1 cellular context compared by ENCODE assay signal in the genomic region with DNA sequence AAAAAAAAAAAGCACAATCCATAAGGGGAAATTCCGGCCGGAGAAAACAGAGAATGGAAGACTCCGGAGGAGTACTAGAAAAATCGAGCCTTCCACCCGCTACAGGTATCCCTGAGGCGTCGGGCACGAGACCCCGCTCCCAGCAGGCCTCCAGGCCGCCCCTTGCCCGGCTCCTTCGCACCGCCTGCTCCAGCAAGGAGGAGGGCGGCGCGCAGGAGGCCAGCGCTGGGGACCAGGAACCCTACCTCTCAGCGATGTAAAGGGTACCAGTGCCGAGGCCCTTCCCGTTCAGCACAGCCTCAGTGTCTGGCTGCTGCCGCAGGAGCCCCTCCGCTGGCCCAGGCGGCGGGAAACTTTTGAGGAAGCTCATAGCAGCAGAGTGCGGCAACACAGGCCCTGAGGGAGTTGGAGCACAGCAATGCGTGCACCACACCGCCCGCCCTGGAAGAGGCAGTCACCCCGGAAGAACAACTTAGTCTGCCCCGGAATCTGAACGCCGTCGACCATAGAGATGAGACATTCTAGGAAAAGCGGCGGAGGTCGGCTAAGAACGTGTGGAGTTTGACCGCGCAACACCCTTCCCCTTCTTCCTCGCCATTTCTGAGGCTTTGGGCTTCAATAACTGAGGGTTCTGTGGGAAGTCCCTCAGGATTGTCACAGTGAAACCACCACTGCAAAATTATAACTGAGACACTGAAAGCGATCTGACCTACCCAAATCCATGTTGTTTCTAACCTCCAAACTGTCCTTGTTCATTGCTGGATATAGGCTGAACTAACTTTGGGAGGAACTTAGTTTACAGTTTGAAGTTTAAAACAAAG.
TF ChIP-seq lines count a peak whose summit lies in the region.

A gene with protein sequence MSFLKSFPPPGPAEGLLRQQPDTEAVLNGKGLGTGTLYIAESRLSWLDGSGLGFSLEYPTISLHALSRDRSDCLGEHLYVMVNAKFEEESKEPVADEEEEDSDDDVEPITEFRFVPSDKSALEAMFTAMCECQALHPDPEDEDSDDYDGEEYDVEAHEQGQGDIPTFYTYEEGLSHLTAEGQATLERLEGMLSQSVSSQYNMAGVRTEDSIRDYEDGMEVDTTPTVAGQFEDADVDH (minus strand): TSS at position 450 of the 821 bp plus-strand sequence. CDS start 80 bp downstream, at position 370.

TF ChIP-seq in K562, 482 proteins besides CTCF, POLR2A, EP300 and RAD21 (continued from another document and continues in another):
- TF ChIP-seq, protein P1, sequence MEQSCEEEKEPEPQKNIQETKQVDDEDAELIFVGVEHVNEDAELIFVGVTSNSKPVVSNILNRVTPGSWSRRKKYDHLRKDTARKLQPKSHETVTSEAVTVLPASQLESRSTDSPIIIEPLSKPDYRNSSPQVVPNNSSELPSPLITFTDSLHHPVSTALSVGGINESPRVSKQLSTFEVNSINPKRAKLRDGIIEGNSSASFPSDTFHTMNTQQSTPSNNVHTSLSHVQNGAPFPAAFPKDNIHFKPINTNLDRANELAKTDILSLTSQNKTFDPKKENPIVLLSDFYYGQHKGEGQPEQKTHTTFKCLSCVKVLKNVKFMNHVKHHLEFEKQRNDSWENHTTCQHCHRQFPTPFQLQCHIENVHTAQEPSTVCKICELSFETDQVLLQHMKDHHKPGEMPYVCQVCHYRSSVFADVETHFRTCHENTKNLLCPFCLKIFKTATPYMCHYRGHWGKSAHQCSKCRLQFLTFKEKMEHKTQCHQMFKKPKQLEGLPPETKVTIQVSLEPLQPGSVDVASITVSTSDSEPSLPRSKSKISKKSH (CRISPR knock-in tag; IDR thresholded peaks at IDR 0.05), result no peak
- 0 out of 2 replicates have a peak, but pooled peaks have one; percentile 19 for TF ChIP-seq ZHX1 (conservative IDR thresholded peaks at IDR 0.05; ENCODE audit: low read length)
- TF ChIP-seq SPI1 (IDR thresholded peaks at IDR 0.05; ENCODE audit: borderline replicate concordance, low read depth, low read length), result 0 out of 2 replicates have a peak, but pooled peaks have one; percentile 14
- 0 out of 2 replicates have a peak, but pooled peaks have one; percentile 41 for TF ChIP-seq HLTF (IDR thresholded peaks at IDR 0.05)
- no peak for TF ChIP-seq ZBED1 (IDR thresholded peaks at IDR 0.05)
- TF ChIP-seq, protein P2, sequence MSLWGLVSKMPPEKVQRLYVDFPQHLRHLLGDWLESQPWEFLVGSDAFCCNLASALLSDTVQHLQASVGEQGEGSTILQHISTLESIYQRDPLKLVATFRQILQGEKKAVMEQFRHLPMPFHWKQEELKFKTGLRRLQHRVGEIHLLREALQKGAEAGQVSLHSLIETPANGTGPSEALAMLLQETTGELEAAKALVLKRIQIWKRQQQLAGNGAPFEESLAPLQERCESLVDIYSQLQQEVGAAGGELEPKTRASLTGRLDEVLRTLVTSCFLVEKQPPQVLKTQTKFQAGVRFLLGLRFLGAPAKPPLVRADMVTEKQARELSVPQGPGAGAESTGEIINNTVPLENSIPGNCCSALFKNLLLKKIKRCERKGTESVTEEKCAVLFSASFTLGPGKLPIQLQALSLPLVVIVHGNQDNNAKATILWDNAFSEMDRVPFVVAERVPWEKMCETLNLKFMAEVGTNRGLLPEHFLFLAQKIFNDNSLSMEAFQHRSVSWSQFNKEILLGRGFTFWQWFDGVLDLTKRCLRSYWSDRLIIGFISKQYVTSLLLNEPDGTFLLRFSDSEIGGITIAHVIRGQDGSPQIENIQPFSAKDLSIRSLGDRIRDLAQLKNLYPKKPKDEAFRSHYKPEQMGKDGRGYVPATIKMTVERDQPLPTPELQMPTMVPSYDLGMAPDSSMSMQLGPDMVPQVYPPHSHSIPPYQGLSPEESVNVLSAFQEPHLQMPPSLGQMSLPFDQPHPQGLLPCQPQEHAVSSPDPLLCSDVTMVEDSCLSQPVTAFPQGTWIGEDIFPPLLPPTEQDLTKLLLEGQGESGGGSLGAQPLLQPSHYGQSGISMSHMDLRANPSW (CRISPR knock-in tag; IDR thresholded peaks at IDR 0.05), result no peak
- TF ChIP-seq FOXA1 (IDR thresholded peaks at IDR 0.05; ENCODE audit: borderline replicate concordance), result no peak
- TF ChIP-seq MCM7 (IDR thresholded peaks at IDR 0.05), result no peak
- TF ChIP-seq ZKSCAN1 (IDR thresholded peaks at IDR 0.05; ENCODE audit: low read depth, low read length), result peak; percentile 52; the same call in 1 of the 2 replicates
- TF ChIP-seq ZNF584 (CRISPR knock-in tag; IDR thresholded peaks at IDR 0.05; ENCODE audit: low read depth), result no peak
- TF ChIP-seq MAFK (IDR thresholded peaks at IDR 0.05; ENCODE audit: low read length), result no peak
- TF ChIP-seq, protein P3, sequence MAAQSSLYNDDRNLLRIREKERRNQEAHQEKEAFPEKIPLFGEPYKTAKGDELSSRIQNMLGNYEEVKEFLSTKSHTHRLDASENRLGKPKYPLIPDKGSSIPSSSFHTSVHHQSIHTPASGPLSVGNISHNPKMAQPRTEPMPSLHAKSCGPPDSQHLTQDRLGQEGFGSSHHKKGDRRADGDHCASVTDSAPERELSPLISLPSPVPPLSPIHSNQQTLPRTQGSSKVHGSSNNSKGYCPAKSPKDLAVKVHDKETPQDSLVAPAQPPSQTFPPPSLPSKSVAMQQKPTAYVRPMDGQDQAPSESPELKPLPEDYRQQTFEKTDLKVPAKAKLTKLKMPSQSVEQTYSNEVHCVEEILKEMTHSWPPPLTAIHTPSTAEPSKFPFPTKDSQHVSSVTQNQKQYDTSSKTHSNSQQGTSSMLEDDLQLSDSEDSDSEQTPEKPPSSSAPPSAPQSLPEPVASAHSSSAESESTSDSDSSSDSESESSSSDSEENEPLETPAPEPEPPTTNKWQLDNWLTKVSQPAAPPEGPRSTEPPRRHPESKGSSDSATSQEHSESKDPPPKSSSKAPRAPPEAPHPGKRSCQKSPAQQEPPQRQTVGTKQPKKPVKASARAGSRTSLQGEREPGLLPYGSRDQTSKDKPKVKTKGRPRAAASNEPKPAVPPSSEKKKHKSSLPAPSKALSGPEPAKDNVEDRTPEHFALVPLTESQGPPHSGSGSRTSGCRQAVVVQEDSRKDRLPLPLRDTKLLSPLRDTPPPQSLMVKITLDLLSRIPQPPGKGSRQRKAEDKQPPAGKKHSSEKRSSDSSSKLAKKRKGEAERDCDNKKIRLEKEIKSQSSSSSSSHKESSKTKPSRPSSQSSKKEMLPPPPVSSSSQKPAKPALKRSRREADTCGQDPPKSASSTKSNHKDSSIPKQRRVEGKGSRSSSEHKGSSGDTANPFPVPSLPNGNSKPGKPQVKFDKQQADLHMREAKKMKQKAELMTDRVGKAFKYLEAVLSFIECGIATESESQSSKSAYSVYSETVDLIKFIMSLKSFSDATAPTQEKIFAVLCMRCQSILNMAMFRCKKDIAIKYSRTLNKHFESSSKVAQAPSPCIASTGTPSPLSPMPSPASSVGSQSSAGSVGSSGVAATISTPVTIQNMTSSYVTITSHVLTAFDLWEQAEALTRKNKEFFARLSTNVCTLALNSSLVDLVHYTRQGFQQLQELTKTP (IDR thresholded peaks at IDR 0.05; ENCODE audit: low read depth in 1 of 2, partially characterized antibody in 2 of 2), result peak in 1 of 2 experiments; percentile 74
- peak; percentile 40 for TF ChIP-seq HMGN3 (IDR thresholded peaks at IDR 0.05; ENCODE audit: borderline replicate concordance, extremely low read depth, insufficient read length, low read depth, low read length)
- no peak for TF ChIP-seq U2AF1 (optimal IDR thresholded peaks at IDR 0.05; ENCODE audit: low read depth, low read length)
- no peak for TF ChIP-seq ZBTB1 (CRISPR knock-in tag; IDR thresholded peaks at IDR 0.05; ENCODE audit: borderline replicate concordance, low read depth)
- TF ChIP-seq, protein P4, sequence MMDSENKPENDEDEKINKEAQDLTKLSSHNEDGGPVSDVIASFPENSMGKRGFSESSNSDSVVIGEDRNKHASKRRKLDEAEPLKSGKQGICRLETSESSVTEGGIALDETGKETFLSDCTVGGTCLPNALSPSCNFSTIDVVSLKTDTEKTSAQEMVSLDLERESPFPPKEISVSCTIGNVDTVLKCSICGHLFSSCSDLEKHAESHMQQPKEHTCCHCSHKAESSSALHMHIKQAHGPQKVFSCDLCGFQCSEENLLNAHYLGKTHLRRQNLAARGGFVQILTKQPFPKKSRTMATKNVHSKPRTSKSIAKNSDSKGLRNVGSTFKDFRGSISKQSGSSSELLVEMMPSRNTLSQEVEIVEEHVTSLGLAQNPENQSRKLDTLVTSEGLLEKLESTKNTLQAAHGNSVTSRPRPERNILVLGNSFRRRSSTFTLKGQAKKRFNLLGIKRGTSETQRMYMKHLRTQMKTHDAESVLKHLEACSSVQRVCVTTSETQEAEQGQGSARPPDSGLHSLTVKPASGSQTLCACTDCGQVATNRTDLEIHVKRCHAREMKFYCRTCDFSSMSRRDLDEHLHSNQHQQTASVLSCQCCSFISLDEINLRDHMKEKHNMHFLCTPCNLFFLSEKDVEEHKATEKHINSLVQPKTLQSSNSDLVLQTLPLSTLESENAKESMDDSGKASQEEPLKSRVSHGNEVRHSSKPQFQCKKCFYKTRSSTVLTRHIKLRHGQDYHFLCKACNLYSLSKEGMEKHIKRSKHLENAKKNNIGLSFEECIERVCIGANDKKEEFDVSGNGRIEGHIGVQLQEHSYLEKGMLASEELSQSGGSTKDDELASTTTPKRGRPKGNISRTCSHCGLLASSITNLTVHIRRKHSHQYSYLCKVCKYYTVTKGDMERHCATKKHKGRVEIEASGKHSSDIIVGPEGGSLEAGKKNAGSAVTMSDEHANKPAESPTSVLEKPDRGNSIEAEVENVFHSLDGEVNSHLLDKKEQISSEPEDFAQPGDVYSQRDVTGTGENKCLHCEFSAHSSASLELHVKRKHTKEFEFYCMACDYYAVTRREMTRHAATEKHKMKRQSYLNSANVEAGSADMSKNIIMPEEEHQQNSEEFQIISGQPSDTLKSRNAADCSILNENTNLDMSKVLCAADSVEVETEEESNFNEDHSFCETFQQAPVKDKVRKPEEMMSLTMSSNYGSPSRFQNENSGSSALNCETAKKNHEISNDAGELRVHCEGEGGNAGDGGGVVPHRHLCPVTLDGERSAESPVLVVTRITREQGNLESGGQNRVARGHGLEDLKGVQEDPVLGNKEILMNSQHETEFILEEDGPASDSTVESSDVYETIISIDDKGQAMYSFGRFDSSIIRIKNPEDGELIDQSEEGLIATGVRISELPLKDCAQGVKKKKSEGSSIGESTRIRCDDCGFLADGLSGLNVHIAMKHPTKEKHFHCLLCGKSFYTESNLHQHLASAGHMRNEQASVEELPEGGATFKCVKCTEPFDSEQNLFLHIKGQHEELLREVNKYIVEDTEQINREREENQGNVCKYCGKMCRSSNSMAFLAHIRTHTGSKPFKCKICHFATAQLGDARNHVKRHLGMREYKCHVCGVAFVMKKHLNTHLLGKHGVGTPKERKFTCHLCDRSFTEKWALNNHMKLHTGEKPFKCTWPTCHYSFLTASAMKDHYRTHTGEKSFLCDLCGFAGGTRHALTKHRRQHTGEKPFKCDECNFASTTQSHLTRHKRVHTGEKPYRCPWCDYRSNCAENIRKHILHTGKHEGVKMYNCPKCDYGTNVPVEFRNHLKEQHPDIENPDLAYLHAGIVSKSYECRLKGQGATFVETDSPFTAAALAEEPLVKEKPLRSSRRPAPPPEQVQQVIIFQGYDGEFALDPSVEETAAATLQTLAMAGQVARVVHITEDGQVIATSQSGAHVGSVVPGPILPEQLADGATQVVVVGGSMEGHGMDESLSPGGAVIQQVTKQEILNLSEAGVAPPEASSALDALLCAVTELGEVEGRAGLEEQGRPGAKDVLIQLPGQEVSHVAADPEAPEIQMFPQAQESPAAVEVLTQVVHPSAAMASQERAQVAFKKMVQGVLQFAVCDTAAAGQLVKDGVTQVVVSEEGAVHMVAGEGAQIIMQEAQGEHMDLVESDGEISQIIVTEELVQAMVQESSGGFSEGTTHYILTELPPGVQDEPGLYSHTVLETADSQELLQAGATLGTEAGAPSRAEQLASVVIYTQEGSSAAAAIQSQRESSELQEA (IDR thresholded peaks at IDR 0.05; ENCODE audit: low read depth), result no peak
- no peak for TF ChIP-seq KLF10 (CRISPR knock-in tag; IDR thresholded peaks at IDR 0.05)
- peak; percentile 96 for TF ChIP-seq EP400 (IDR thresholded peaks at IDR 0.05)
- TF ChIP-seq ZNF764 (CRISPR knock-in tag; IDR thresholded peaks at IDR 0.05; ENCODE audit: low read depth), result no peak
- peak; percentile 82 for TF ChIP-seq DIDO1 (tag; IDR thresholded peaks at IDR 0.05; ENCODE audit: low read depth)
- TF ChIP-seq SNIP1 (IDR thresholded peaks at IDR 0.05; ENCODE audit: low read depth), result peak; percentile 85; the same call in 1 of the 2 replicates
- peak; percentile 83 for TF ChIP-seq NBN (IDR thresholded peaks at IDR 0.05; ENCODE audit: low read depth)
- no peak for TF ChIP-seq MTA1 (IDR thresholded peaks at IDR 0.05; ENCODE audit: borderline replicate concordance)
- TF ChIP-seq ZNF76 (CRISPR knock-in tag; IDR thresholded peaks at IDR 0.05; ENCODE audit: borderline replicate concordance), result no peak
- TF ChIP-seq SETDB1 (IDR thresholded peaks at IDR 0.05; ENCODE audit: low read length), result no peak
- TF ChIP-seq ZNF311 (CRISPR knock-in tag; IDR thresholded peaks at IDR 0.05), result no peak
- TF ChIP-seq DPF2 (IDR thresholded peaks at IDR 0.05), result no peak; the same call in 1 of the 2 replicates
- TF ChIP-seq PHF20 (IDR thresholded peaks at IDR 0.05; ENCODE audit: partially characterized antibody), result no peak
- TF ChIP-seq GTF2F1 (IDR thresholded peaks at IDR 0.05; ENCODE audit: low read depth, low read length), result peak; percentile 81
- no peak for TF ChIP-seq PRMT5 (CRISPR knock-in tag; IDR thresholded peaks at IDR 0.05)
- no peak for TF ChIP-seq MCM5 (IDR thresholded peaks at IDR 0.05; ENCODE audit: low read depth)
- TF ChIP-seq IRF9 (tag; IDR thresholded peaks at IDR 0.05), result no peak
- TF ChIP-seq RBM39 (optimal IDR thresholded peaks at IDR 0.05; ENCODE audit: low read depth, low read length), result no peak
- TF ChIP-seq YY1 (IDR thresholded peaks at IDR 0.05; ENCODE audit: borderline replicate concordance in 1 of 3, control insufficient read depth in 1 of 3, extremely low read depth in 1 of 3, insufficient read depth in 3 of 3, insufficient read length in 1 of 3, insufficient replicate concordance in 2 of 3, low read depth in 1 of 3, low read length in 2 of 3), result peak in 2 of 3 experiments; percentile 73
